Comparison of ENCODE assay signal across 10 cellular contexts in genomic region chr7:133053321-133053891, GRCh38. TPM values are rescaled to one million over a fixed set of nuclear protein-coding genes. Genes with fewer than 3 reads are reported as not detected.
DNase-seq lines count a peak whose midpoint lies in the region; ATAC-seq and TF ChIP-seq lines count a peak whose summit lies in the region.
"Had no signal": no experiment of that assay in that cellular context is flagged by ENCODE, and none has a peak within 500 bp of the region (broad histone marks: within the 10 kb centered on the region; RNA-seq: fewer than 3 reads in every experiment).

No MANE protein-coding gene starts in this region.

- no peaks in the 10 kb centered on the region for H3K9me2 ChIP-seq in GM23338 (ENCODE audit: insufficient read depth)

- H3K36me3 ChIP-seq in HEK293 (ENCODE audit: control insufficient read depth in 2 of 2, insufficient read depth in 1 of 2, low read length in 2 of 2) (no peaks in the 10 kb centered on the region), GM23338 (ENCODE audit: insufficient read depth) (no peaks in the 10 kb centered on the region)

- H3K27ac ChIP-seq in HEK293 (ENCODE audit: extremely low read depth, low read depth, low read length) = no peak overlapping the region
- no peak overlapping the region for H3K27ac ChIP-seq in GM23338 (ENCODE audit: low read depth)

- no peak overlapping the region for H3K27ac Mint-ChIP-seq in GM23338
- H3K27ac Mint-ChIP-seq: activated naive CD8-positive, alpha-beta T cell had no signal

- H3K79me2 ChIP-seq in GM23338 (replicated peaks; ENCODE audit: insufficient read depth) = peaks cover 98% of the 10 kb centered on the region

- TF ChIP-seq CTCF in HEK293 (tag by site-specific recombination; IDR thresholded peaks at IDR 0.05) (no peak), GM23338 (conservative IDR thresholded peaks at IDR 0.05; ENCODE audit: low read depth in 2 of 2) (no peak)

- peaks cover 5% of the 10 kb centered on the region for H3K27me3 Mint-ChIP-seq in GM23338 (ENCODE audit: insufficient read depth, low read depth, poor library complexity)
- H3K27me3 Mint-ChIP-seq: activated naive CD8-positive, alpha-beta T cell had no signal

- H3K27me3 ChIP-seq in GM23338 (ENCODE audit: insufficient read depth) = no peaks in the 10 kb centered on the region

- H3K4me3 ChIP-seq in HEK293 (ENCODE audit: low read depth, low read length) = no peak overlapping the region
- H3K4me3 ChIP-seq in GM23338 = no peak overlapping the region

- no peaks in the 10 kb centered on the region for H3K9me3 ChIP-seq in HEK293 (ENCODE audit: control insufficient read depth, insufficient read depth, low read depth, low read length)

- no peak for ATAC-seq in GM23338
- no peak for ATAC-seq in GM19455 (IDR thresholded peaks at IDR 0.05; ENCODE audit: unreplicated experiment)
- no peak for ATAC-seq in HG02870 (IDR thresholded peaks at IDR 0.05; ENCODE audit: unreplicated experiment)

- no peaks in the 10 kb centered on the region for H3K36me3 Mint-ChIP-seq in GM23338 (ENCODE audit: low read depth)

- H3K4me2 ChIP-seq in GM23338 = no peak overlapping the region

- CTCF ChIA-PET in HEK293 (lab: Yijun Ruan, JAX) = interaction anchor here (0.6 kb wide), 1 partner anchor 57 kb away, joined by 3 read pairs; no protein-coding TSS in a partner anchor

- no peak overlapping the region for H2AFZ ChIP-seq in GM23338

- no peak overlapping the region for H3K4me3 Mint-ChIP-seq in GM23338
- H3K4me3 Mint-ChIP-seq: activated naive CD8-positive, alpha-beta T cell had no signal

- H3K4me1 ChIP-seq in HEK293 (ENCODE audit: control insufficient read depth, insufficient read depth, low read length) (peaks cover 13% of the 10 kb centered on the region), GM23338 (ENCODE audit: insufficient read depth) (peaks cover 38% of the 10 kb centered on the region)

- H4K20me1 ChIP-seq in GM23338 (replicated peaks; ENCODE audit: insufficient read depth) = peaks cover 65% of the 10 kb centered on the region

- no peaks in the 10 kb centered on the region for H3F3A ChIP-seq in GM23338 (replicated peaks; ENCODE audit: low read depth)

- POLR2A ChIA-PET in HEK293 (lab: Yijun Ruan, JAX) = no interaction called here

- peaks cover 47% of the 10 kb centered on the region for H3K4me1 Mint-ChIP-seq in GM23338

- no peaks in the 10 kb centered on the region for H3K9me3 Mint-ChIP-seq in GM23338

- DNase-seq in AG08396 (ENCODE audit: low spot score) (peak; percentile 84), amniotic epithelial cell (ENCODE audit: low read depth) (peak; percentile 96), kidney glomerular epithelial cell (lab: John Stamatoyannopoulos, UW) (peak; percentile 99), GM23338 (ENCODE audit: low spot score) (no peak), SKM-1 treated with dmso at 0.1 percent for 144 hours (lab: John Stamatoyannopoulos, UW; ENCODE audit: unreplicated experiment) (no peak)
- DNase-seq: midbrain had no signal

TF ChIP-seq in HEK293, 187 proteins besides CTCF, POLR2A, EP300 and RAD21 (continues in another document):
- TF ChIP-seq SP7 (tag by site-specific recombination; IDR thresholded peaks at IDR 0.05) (peak; percentile 43), ZNF157 (tag by site-specific recombination; IDR thresholded peaks at IDR 0.05) (no peak), ZNF654 (tag by site-specific recombination; IDR thresholded peaks at IDR 0.05; ENCODE audit: low read depth) (0 out of 2 replicates have a peak, but pooled peaks have one; percentile 1), ZNF629 (tag by site-specific recombination; IDR thresholded peaks at IDR 0.05) (peak; percentile 86), ZNF174 (tag by site-specific recombination; IDR thresholded peaks at IDR 0.05) (0 out of 2 replicates have a peak, but pooled peaks have one; percentile 45), SP3 (tag by site-specific recombination; IDR thresholded peaks at IDR 0.05) (no peak), ZNF24 (tag by site-specific recombination; IDR thresholded peaks at IDR 0.05) (0 out of 2 replicates have a peak, but pooled peaks have one; percentile 19), HOXC10 (CRISPR knock-in tag; IDR thresholded peaks at IDR 0.05) (no peak), TRIM28 (IDR thresholded peaks at IDR 0.05; ENCODE audit: borderline replicate concordance, low read length) (no peak)
- TF ChIP-seq, protein P1, sequence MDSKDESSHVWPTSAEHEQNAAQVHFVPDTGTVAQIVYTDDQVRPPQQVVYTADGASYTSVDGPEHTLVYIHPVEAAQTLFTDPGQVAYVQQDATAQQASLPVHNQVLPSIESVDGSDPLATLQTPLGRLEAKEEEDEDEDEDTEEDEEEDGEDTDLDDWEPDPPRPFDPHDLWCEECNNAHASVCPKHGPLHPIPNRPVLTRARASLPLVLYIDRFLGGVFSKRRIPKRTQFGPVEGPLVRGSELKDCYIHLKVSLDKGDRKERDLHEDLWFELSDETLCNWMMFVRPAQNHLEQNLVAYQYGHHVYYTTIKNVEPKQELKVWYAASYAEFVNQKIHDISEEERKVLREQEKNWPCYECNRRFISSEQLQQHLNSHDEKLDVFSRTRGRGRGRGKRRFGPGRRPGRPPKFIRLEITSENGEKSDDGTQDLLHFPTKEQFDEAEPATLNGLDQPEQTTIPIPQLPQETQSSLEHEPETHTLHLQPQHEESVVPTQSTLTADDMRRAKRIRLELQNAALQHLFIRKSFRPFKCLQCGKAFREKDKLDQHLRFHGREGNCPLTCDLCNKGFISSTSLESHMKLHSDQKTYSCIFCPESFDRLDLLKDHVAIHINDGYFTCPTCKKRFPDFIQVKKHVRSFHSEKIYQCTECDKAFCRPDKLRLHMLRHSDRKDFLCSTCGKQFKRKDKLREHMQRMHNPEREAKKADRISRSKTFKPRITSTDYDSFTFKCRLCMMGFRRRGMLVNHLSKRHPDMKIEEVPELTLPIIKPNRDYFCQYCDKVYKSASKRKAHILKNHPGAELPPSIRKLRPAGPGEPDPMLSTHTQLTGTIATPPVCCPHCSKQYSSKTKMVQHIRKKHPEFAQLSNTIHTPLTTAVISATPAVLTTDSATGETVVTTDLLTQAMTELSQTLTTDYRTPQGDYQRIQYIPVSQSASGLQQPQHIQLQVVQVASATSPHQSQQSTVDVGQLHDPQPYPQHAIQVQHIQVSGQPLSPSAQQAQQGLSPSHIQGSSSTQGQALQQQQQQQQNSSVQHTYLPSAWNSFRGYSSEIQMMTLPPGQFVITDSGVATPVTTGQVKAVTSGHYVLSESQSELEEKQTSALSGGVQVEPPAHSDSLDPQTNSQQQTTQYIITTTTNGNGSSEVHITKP (tag by site-specific recombination; IDR thresholded peaks at IDR 0.05) = no peak

TF ChIP-seq in GM23338, 12 proteins besides CTCF, POLR2A, EP300 and RAD21 (continues in another document):
- TF ChIP-seq ZNF331 (CRISPR knock-in tag; IDR thresholded peaks at IDR 0.05; ENCODE audit: low read depth) = no peak
- TF ChIP-seq POLR2AphosphoS5 (IDR thresholded peaks at IDR 0.05; ENCODE audit: low read depth) = no peak
- TF ChIP-seq CREB1 (CRISPR knock-in tag; IDR thresholded peaks at IDR 0.05; ENCODE audit: low read depth) = no peak
- TF ChIP-seq EZH2phosphoT487 (IDR thresholded peaks at IDR 0.05; ENCODE audit: unreplicated experiment) = no peak
- no peak for TF ChIP-seq ETS1 (IDR thresholded peaks at IDR 0.05)
- TF ChIP-seq REST (IDR thresholded peaks at IDR 0.05; ENCODE audit: unreplicated experiment) = no peak
- TF ChIP-seq EZH2 (IDR thresholded peaks at IDR 0.05; ENCODE audit: low read depth, unreplicated experiment) = no peak
- TF ChIP-seq ZNF114 (CRISPR knock-in tag; IDR thresholded peaks at IDR 0.05) = no peak

RNA-seq across cellular contexts. Expression of gene CHCHD3, which starts 28.5 kb away (rescaled TPM):
- total RNA-seq in GM23338 (2014; rRNA removed; shearing (Covaris generic)) = 127 and 131 TPM in 2 replicates
- 84.5 and 107 TPM in 2 replicates for polyA plus RNA-seq in GM23338 (2016; fragmentation: Nextera tagmentation; extraction: Ambion mirVana)

Comparison
In these comparisons a context has a peak if more than half of its experiments do, and no peak if none do; other contexts are left out.
1. DNase-seq: peak in AG08396 (single experiment), amniotic epithelial cell (single experiment) and kidney glomerular epithelial cell (single experiment); none in GM23338 (single experiment) and SKM-1 treated with dmso at 0.1 percent for 144 hours (single experiment).